23 cellular contexts compared by ENCODE assay signal in the genomic region with DNA sequence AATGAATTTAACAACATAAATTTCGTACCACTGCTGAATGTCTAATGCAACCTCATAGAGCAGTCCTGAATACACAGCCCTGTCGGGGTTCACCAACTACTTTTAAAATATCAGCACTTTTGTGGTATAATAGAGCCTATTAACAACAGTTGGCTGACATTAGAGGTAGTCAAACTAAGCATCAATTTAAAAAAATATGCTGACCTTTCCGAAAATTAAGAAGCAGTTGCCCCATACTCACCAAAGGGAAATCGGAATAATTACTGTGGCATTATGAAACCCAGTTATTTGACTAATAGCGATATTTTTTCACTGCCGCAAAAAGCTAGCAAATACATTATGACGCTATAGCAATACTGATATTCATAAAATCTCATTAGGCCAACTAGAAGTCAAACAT.
DNase-seq lines count a peak whose midpoint lies in the region; ATAC-seq, FAIRE-seq and TF ChIP-seq lines count a peak whose summit lies in the region.
"Had no signal": no experiment of that assay in that cellular context is flagged by ENCODE, and none has a peak within 500 bp of the region (broad histone marks: within the 10 kb centered on the region; RNA-seq: fewer than 3 reads in every experiment).

No MANE protein-coding gene starts in this region.

- H2AFZ ChIP-seq in HepG2 (ENCODE audit: low read length): no peak overlapping the region
- H2AFZ ChIP-seq in MM.1S (ENCODE audit: low read length): no peak overlapping the region

- H3K79me2 ChIP-seq in HepG2 (ENCODE audit: insufficient read depth, low read length) (no peaks in the 10 kb centered on the region), MM.1S (ENCODE audit: low read length) (no peaks in the 10 kb centered on the region)

- in situ Hi-C loops in HepG2 (cut with HindIII; ENCODE audit: extremely low pct_ligation_motif_present, low pct_unique_long_range_greater_than_20kb): no loop called here

- no TSS peak for BruUV-seq in HepG2 (replicated peaks; lab: Mats Ljungman, UMichigan)

- H3K9me2 ChIP-seq in MM.1S (replicated peaks; ENCODE audit: insufficient read depth, low read length): no peaks in the 10 kb centered on the region

- no peak overlapping the region for H3K4me3 ChIP-seq in HepG2 (replicated peaks in 1 of 3; ENCODE audit: insufficient read depth in 1 of 3, low read depth in 2 of 3, low read length in 3 of 3)
- no peak overlapping the region for H3K4me3 ChIP-seq in right lobe of liver
- no peak overlapping the region for H3K4me3 ChIP-seq in MM.1S (ENCODE audit: low read length)
- no peak overlapping the region for H3K4me3 ChIP-seq in adrenal gland
- H3K4me3 ChIP-seq: BLaER1, GM12878 had no signal

- TF ChIP-seq RAD21 in HepG2 (CRISPR knock-in tag; IDR thresholded peaks at IDR 0.05): no peak

- no peaks in the 10 kb centered on the region for H3K4me1 ChIP-seq in HepG2 (ENCODE audit: insufficient read depth, low read length)
- no peaks in the 10 kb centered on the region for H3K4me1 ChIP-seq in right lobe of liver
- H3K4me1 ChIP-seq in MM.1S (ENCODE audit: low read length): peaks cover 58% of the 10 kb centered on the region
- H3K4me1 ChIP-seq in adrenal gland (replicated peaks in 1 of 2): no peaks in the 10 kb centered on the region
- H3K4me1 ChIP-seq: BE2C, BLaER1 had no signal

- H3K36me3 ChIP-seq in HepG2 (replicated peaks in 1 of 2; ENCODE audit: control insufficient read depth in 1 of 2, insufficient read depth in 2 of 2, low read length in 2 of 2) (no peaks in the 10 kb centered on the region), right lobe of liver (no peaks in the 10 kb centered on the region), MM.1S (replicated peaks; ENCODE audit: insufficient read depth, low read length) (no peaks in the 10 kb centered on the region), adrenal gland (replicated peaks in 1 of 2) (no peaks in the 10 kb centered on the region)
- H3K36me3 ChIP-seq: BE2C, BLaER1 had no signal

- TF ChIP-seq POLR2A in HepG2 (IDR thresholded peaks at IDR 0.05; ENCODE audit: insufficient read depth in 1 of 2, low read depth in 2 of 2, low read length in 2 of 2): no peak
- no peak for TF ChIP-seq POLR2A in right lobe of liver (IDR thresholded peaks at IDR 0.05)
- TF ChIP-seq POLR2A in adrenal gland (IDR thresholded peaks at IDR 0.05): no peak

- 54% methylated on average over 7 of the region's 7 CpGs for WGBS in HepG2 (ENCODE audit: low lambda C conversion rate)
- 89% methylated on average over 7 of the region's 7 CpGs for WGBS in right lobe of liver (ENCODE audit: insufficient coverage, low coverage, low lambda C conversion rate, missing lambda C conversion rate)
- 86 to 90% (median 89%) methylated on average over 7 of the region's 7 CpGs for WGBS in adrenal gland, 4 donors

- H4K20me1 ChIP-seq in HepG2 (ENCODE audit: insufficient read depth, low read length) (no peaks in the 10 kb centered on the region), MM.1S (ENCODE audit: insufficient read depth, low read length) (no peaks in the 10 kb centered on the region)
- H4K20me1 ChIP-seq: BLaER1 had no signal

- H3K9ac ChIP-seq in HepG2 (ENCODE audit: insufficient read depth, low read depth, low read length) (no peak overlapping the region), MM.1S (ENCODE audit: low read length) (no peak overlapping the region)
- H3K9ac ChIP-seq: BLaER1 had no signal

- no peak for TF ChIP-seq EP300 in HepG2 (IDR thresholded peaks at IDR 0.05; ENCODE audit: low read depth in 2 of 2, low read length in 2 of 2)
- TF ChIP-seq EP300 in HepG2 (CRISPR knock-in tag; IDR thresholded peaks at IDR 0.05; ENCODE audit: borderline replicate concordance): no peak

- no peak overlapping the region for H3K27ac ChIP-seq in HepG2 (ENCODE audit: extremely low read length, insufficient read depth, low read length)
- no peak overlapping the region for H3K27ac ChIP-seq in right lobe of liver
- peak overlapping the region; percentile 42; the same call in 1 of the 2 replicates for H3K27ac ChIP-seq in MM.1S (ENCODE audit: low read length)
- H3K27ac ChIP-seq in adrenal gland: no peak overlapping the region
- H3K27ac ChIP-seq: 22Rv1, BLaER1 had no signal

- ATAC-seq in HepG2: no peak
- ATAC-seq in right lobe of liver: no peak
- ATAC-seq: GM12878 had no signal

- intact Hi-C loops in HepG2 (cut with micrococcal nuclease; ENCODE audit: unreplicated experiment) (no loop called here), right lobe of liver (cut with DNase I) (no loop called here), cardiac septum (cut with DNase I) (no loop called here), adrenal gland (cut with DNase I) (no loop called here)

- H3K27me3 ChIP-seq in HepG2 (ENCODE audit: control insufficient read depth in 1 of 2, insufficient read depth in 2 of 2, low read length in 2 of 2) (no peaks in the 10 kb centered on the region), right lobe of liver (no peaks in the 10 kb centered on the region), MM.1S (replicated peaks; ENCODE audit: insufficient read depth, low read length) (no peaks in the 10 kb centered on the region), adrenal gland (no peaks in the 10 kb centered on the region)
- H3K27me3 ChIP-seq: BLaER1 had no signal

- POLR2A ChIA-PET in HepG2 (lab: Yijun Ruan, JAX): no interaction called here

- TF ChIP-seq CTCF in HepG2 (CRISPR knock-in tag; IDR thresholded peaks at IDR 0.05) (no peak), right lobe of liver (IDR thresholded peaks at IDR 0.05) (no peak), MM.1S (IDR thresholded peaks at IDR 0.05; ENCODE audit: low read length) (no peak), adrenal gland (IDR thresholded peaks at IDR 0.05) (no peak)

- DNase-seq in HepG2 (ENCODE audit: low spot score) (no peak), right lobe of liver (no peak), MM.1S (no peak), cardiac septum (ENCODE audit: low spot score) (no peak), adrenal gland (no peak)
- DNase-seq: ACHN; BE2C; C1 segment of cervical spinal cord; CD4-positive, alpha-beta memory T cell; CD4-positive, CD25-positive, alpha-beta regulatory T cell; CD8-positive, alpha-beta memory T cell; COR-L47; DMS 273 treated with DMSO at 0.1 percent for 48 hours; DMS153; DMS79; DND-41; EL; GDM1 had no signal

- H3K4me2 ChIP-seq in HepG2 (ENCODE audit: low read depth, low read length) (no peak overlapping the region), MM.1S (ENCODE audit: low read depth, low read length) (peak overlapping the region; percentile 31; the same call in 1 of the 2 replicates)
- H3K4me2 ChIP-seq: BLaER1 had no signal

- no peaks in the 10 kb centered on the region for H3K9me3 ChIP-seq in HepG2 (ENCODE audit: low read length)
- no peaks in the 10 kb centered on the region for H3K9me3 ChIP-seq in right lobe of liver
- H3K9me3 ChIP-seq in MM.1S (replicated peaks; ENCODE audit: insufficient read depth, low read length): no peaks in the 10 kb centered on the region
- H3K9me3 ChIP-seq in adrenal gland (replicated peaks in 1 of 3): no peaks in the 10 kb centered on the region
- H3K9me3 ChIP-seq: BE2C, BLaER1 had no signal

- CTCF ChIA-PET in HepG2 (lab: Yijun Ruan, JAX; ENCODE audit: low intra/inter-chr PET ratio, low total read pairs): no interaction called here

- H3F3A ChIP-seq in MM.1S (ENCODE audit: insufficient read depth, low read length): peaks cover 33% of the 10 kb centered on the region

- no peak for FAIRE-seq in HepG2 (lab: Jason Lieb, UNC)
- FAIRE-seq: GM12878, GM12892, GM18507 had no signal

TF ChIP-seq in HepG2, 621 proteins besides CTCF, POLR2A, EP300 and RAD21:
- no peak for TF ChIP-seq ATF1 (CRISPR knock-in tag; IDR thresholded peaks at IDR 0.05)
- no peak for TF ChIP-seq KLF16 (CRISPR knock-in tag; IDR thresholded peaks at IDR 0.05)
- TF ChIP-seq MAFF (IDR thresholded peaks at IDR 0.05; ENCODE audit: low read depth, low read length): peak; percentile 55
- TF ChIP-seq AGO2 (optimal IDR thresholded peaks at IDR 0.05; ENCODE audit: low read depth, low read length): no peak
- TF ChIP-seq, protein P1, sequence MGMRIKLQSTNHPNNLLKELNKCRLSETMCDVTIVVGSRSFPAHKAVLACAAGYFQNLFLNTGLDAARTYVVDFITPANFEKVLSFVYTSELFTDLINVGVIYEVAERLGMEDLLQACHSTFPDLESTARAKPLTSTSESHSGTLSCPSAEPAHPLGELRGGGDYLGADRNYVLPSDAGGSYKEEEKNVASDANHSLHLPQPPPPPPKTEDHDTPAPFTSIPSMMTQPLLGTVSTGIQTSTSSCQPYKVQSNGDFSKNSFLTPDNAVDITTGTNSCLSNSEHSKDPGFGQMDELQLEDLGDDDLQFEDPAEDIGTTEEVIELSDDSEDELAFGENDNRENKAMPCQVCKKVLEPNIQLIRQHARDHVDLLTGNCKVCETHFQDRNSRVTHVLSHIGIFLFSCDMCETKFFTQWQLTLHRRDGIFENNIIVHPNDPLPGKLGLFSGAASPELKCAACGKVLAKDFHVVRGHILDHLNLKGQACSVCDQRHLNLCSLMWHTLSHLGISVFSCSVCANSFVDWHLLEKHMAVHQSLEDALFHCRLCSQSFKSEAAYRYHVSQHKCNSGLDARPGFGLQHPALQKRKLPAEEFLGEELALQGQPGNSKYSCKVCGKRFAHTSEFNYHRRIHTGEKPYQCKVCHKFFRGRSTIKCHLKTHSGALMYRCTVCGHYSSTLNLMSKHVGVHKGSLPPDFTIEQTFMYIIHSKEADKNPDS (CRISPR knock-in tag; IDR thresholded peaks at IDR 0.05): no peak
- TF ChIP-seq NCOA5 (CRISPR knock-in tag; IDR thresholded peaks at IDR 0.05): no peak
- TF ChIP-seq ZNF703 (CRISPR knock-in tag; IDR thresholded peaks at IDR 0.05; ENCODE audit: borderline replicate concordance): no peak
- TF ChIP-seq MAFK (conservative IDR thresholded peaks at IDR 0.05 in 1 of 2, IDR thresholded peaks at IDR 0.05 in 1 of 2; ENCODE audit: low read length in 2 of 2): peak; percentile 43 to 74; a peak in 2 of 4 replicates
- no peak for TF ChIP-seq ZNF567 (CRISPR knock-in tag; IDR thresholded peaks at IDR 0.05; ENCODE audit: borderline replicate concordance)
